8 cellular contexts compared by ENCODE assay signal in genomic region chr15:50676799-50677483, GRCh38. TPM values are rescaled to one million over a fixed set of nuclear protein-coding genes. Genes with fewer than 3 reads are reported as not detected.
DNase-seq lines count a peak whose midpoint lies in the region; ATAC-seq and TF ChIP-seq lines count a peak whose summit lies in the region.
"Had no signal": no experiment of that assay in that cellular context is flagged by ENCODE, and none has a peak within 500 bp of the region (broad histone marks: within the 10 kb centered on the region; RNA-seq: fewer than 3 reads in every experiment).

No MANE protein-coding gene starts in this region.

- peak; percentile 74 for DNase-seq in ELR (ENCODE audit: low read depth)
- peak; percentile 42 for DNase-seq in RWPE1 (ENCODE audit: low spot score)
- DNase-seq in fibroblast of peridontal ligament (ENCODE audit: extremely low read depth): peak; percentile 29
- no peak for DNase-seq in psoas muscle
- DNase-seq in ascending aorta (ENCODE audit: low spot score in 2 of 2): no peak
- DNase-seq in superior temporal gyrus (ENCODE audit: extremely low spot score): no peak
- DNase-seq in NCI-H1436 (lab: John Stamatoyannopoulos, UW): no peak
- DNase-seq: NCI-H1930 had no signal

- peak; percentile 57 to 82 (median 68) for ATAC-seq in psoas muscle

- POLR2A ChIA-PET in RWPE1 (lab: Yijun Ruan, JAX; ENCODE audit: low non-redundant PET): no interaction called here

- H3K9me3 ChIP-seq in psoas muscle (no peaks in the 10 kb centered on the region), ascending aorta (no peaks in the 10 kb centered on the region)

- H3K27me3 ChIP-seq in psoas muscle (ENCODE audit: insufficient read depth in 3 of 3, low read length in 2 of 3) (no peaks in the 10 kb centered on the region), ascending aorta (no peaks in the 10 kb centered on the region)

- intact Hi-C loops in psoas muscle (cut with DNase I): loop anchor here in 1 of 2 donors (5.0 kb wide), 1 partner anchor 210 kb away; no protein-coding TSS in a partner anchor
- intact Hi-C loops in ascending aorta (cut with DNase I): no loop called here

- no peak for TF ChIP-seq CTCF in RWPE1 (conservative IDR thresholded peaks at IDR 0.05; ENCODE audit: low read depth)
- no peak for TF ChIP-seq CTCF in psoas muscle (IDR thresholded peaks at IDR 0.05)
- no peak for TF ChIP-seq CTCF in ascending aorta (IDR thresholded peaks at IDR 0.05)

- CTCF ChIA-PET in RWPE1 (lab: Yijun Ruan, JAX): interaction anchor here (0.6 kb wide), 1 partner anchor 184 kb away, joined by 3 read pairs; no protein-coding TSS in a partner anchor

- H3K27ac ChIP-seq in RWPE1: peak overlapping the region; percentile 51
- no peak overlapping the region for H3K27ac ChIP-seq in psoas muscle
- H3K27ac ChIP-seq in ascending aorta: no peak overlapping the region

- H3K36me3 ChIP-seq in psoas muscle (ENCODE audit: insufficient read depth in 1 of 2, low read depth in 1 of 2) (peaks cover 0 to 10% of the 10 kb centered on the region in 2 donors), ascending aorta (peaks cover 0 to 9% of the 10 kb centered on the region in 2 donors)

- 79 to 84% (median 83%) methylated on average over 6 of the region's 6 CpGs for WGBS in psoas muscle, 3 donors

- H3K4me3 ChIP-seq in psoas muscle (no peak overlapping the region), ascending aorta (no peak overlapping the region)

- no peaks in the 10 kb centered on the region for H3K4me1 ChIP-seq in psoas muscle
- no peaks in the 10 kb centered on the region for H3K4me1 ChIP-seq in ascending aorta

RNA-seq across cellular contexts. Expression of gene TRPM7, which starts 9.7 kb away (rescaled TPM):
- 10 to 100 TPM in 3 of 4 donors, 1 to 10 TPM in 1; 8.0 to 11.4 (median 10.7) TPM for total RNA-seq in psoas muscle
- 1 to 10 TPM; 4.2 to 9.3 (median 4.2) TPM for polyA plus RNA-seq in psoas muscle
- total RNA-seq in ascending aorta: 24.1 TPM

Comparison
In these comparisons a context has a peak if more than half of its experiments do, and no peak if none do; other contexts are left out.
1. DNase-seq: peak in ELR (single experiment), RWPE1 (single experiment) and fibroblast of peridontal ligament (single experiment); none in psoas muscle (0 of 2), ascending aorta (0 of 2), superior temporal gyrus (single experiment) and NCI-H1436 (single experiment).